ENCODE assay signal across 19 cellular contexts in the genomic region with DNA sequence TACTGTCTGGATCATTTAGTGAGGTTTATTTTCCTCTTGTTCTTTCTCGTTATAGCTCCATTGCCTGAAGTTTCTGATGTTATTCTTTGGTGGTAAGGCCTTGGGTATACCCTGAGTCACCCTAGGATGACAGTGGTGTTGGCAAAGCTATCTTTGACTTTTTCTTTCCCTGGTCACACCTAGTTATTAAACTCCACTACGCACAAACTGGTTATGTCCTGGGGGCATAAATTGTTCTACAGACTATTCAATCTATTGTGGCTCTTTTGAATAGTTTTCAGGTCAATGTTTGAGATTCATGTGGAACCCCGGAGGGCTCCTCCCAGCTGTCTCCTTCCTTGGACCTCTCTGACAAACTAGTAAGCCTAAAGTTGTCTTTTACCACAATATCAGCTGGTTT.
"Had no signal": no experiment of that assay in that cellular context is flagged by ENCODE, and none has a peak within 500 bp of the region (broad histone marks: within the 10 kb centered on the region; RNA-seq: fewer than 3 reads in every experiment).

No MANE protein-coding gene starts in this region.

- ATAC-seq: activated naive CD4-positive, alpha-beta T cell treated with anti-CD3 and anti-CD28 coated beads, Interleukin-2, amount 50 U/mL, for 72 hours; effector memory CD8-positive, alpha-beta T cell; heart right ventricle; left colon; mucosa of descending colon; right lobe of liver; stimulated activated naive CD8-positive, alpha-beta T cell treated with anti-CD3 and anti-CD28 coated beads, Interleukin-15, amount 100 ng/mL, for 72 hours had no signal

- H3K27ac ChIP-seq: ascending aorta, colonic mucosa, dorsolateral prefrontal cortex, heart right ventricle, parathyroid adenoma, right lobe of liver, skin epidermis, tibial artery had no signal

- H3K27me3 ChIP-seq: ascending aorta, colonic mucosa, dorsolateral prefrontal cortex, right lobe of liver, tibial artery had no signal

- DNase-seq: activated T-cell treated with anti-CD3 and anti-CD28 coated beads, Interleukin-2, amount 50 U/mL, for 1 hour; colonic mucosa; dorsolateral prefrontal cortex; effector memory CD8-positive, alpha-beta T cell; heart right ventricle; islet precursor cell; left colon; mesendoderm; mucosa of descending colon; nucleus accumbens; right lobe of liver; stimulated activated CD4-positive, alpha-beta T cell treated with anti-CD3 and anti-CD28 coated beads, Interleukin-1b, Interleukin-23, amount 100 ng/mL, for 48 hours; stimulated activated naive CD8-positive, alpha-beta T cell treated with anti-CD3 and anti-CD28 coated beads, Interleukin-15, amount 100 ng/mL, for 72 hours; T-helper 2 cell; tibial artery had no signal

- H3K4me1 ChIP-seq: ascending aorta, colonic mucosa, heart right ventricle, parathyroid adenoma, right lobe of liver, tibial artery had no signal
